8 cellular contexts compared by ENCODE assay signal in the genomic region with DNA sequence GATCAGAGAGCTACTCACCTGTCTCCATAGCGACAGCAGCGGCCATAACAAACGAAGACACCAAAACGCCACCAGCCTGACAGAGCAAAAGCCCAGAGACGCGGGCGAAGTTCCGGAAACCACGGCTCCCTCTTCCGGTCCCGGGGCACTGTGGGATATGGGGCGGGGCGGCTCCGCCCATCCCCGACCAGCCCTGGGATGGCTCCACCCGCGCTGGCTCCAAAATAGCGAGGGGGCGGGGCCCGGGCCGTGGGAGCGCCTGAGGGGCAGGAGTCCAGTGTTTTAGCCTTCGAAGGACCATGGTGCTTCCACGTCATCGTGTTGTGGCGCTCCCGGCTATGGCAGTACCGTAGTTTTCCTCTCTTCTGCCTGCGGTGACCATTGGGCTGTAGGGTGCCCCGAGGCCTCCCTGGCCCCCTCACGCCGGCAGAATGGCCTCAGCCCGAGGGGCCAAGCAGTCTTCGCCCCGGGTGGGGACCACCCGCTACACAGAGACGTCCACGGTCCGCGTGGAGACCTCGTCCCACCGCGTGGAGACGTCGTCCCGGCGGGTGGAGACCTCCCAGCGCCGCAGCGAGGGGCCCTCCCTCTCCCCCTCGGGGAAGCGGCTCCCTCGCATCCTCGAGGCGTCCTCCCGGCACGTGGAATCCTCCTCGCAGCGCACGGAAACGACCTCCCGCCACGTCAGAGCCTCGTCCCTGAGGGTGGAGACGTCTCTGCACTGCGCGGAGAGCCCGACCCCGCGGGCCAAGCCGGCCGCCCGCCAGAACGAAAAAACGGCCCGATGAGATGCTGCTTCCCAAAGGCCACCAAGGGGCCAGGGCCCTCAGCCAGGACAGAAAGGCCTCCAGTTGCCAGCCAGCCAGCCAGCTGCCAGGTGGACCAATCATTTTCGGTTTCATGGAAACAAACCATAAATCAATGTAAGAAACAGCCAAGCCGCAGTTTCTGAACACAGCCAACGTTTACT. TPM values are rescaled to one million over a fixed set of nuclear protein-coding genes. Genes with fewer than 3 reads are reported as not detected.
DNase-seq lines count a peak whose midpoint lies in the region; ATAC-seq and TF ChIP-seq lines count a peak whose summit lies in the region.

A gene (plus strand): TSS at position 280 of the 970 bp plus-strand sequence. CDS start 152 bp downstream, at position 432.
A gene (minus strand): TSS at position 123 of the 970 bp plus-strand sequence. CDS start 77 bp downstream, at position 46.

- peak within 1 kb of the TSS; percentile 61 to 99 (median 87) for H3K4me3 ChIP-seq in liver (ENCODE audit: low read depth in 1 of 3, low read length in 3 of 3)

- peak; percentile 63 to 95 (median 87) for DNase-seq in C1 segment of cervical spinal cord (lab: John Stamatoyannopoulos, UW)
- DNase-seq in NCI-H774 (lab: John Stamatoyannopoulos, UW), result peak; percentile 67
- peak; percentile 95 to 97 for DNase-seq in activated CD4-positive, alpha-beta T cell treated with anti-CD3 and anti-CD28 coated beads, Interleukin-2, amount 50 U/mL, for 48 hours
- peak; percentile 80 to 89 for DNase-seq in dermis microvascular lymphatic vessel endothelial cell (ENCODE audit: low read depth in 2 of 2)
- peak; percentile 93 for DNase-seq in stimulated activated CD4-positive, alpha-beta T cell treated with anti-CD3 and anti-CD28 coated beads, Interleukin-4, amount 100 ng/mL, for 1 hour

- no peaks in the 10 kb centered on the region for H3K9me3 ChIP-seq in liver (ENCODE audit: control insufficient read depth in 4 of 4, low read length in 3 of 4)

- H3K4me1 ChIP-seq in liver (ENCODE audit: control insufficient read depth in 4 of 4, insufficient read depth in 4 of 4, low read length in 3 of 4), result peaks cover 3 to 46% (median 38%) of the 10 kb centered on the region in 4 donors

- peak; percentile 82 for ATAC-seq in GM19395 (IDR thresholded peaks at IDR 0.05; ENCODE audit: unreplicated experiment)
- peak; percentile 75 for ATAC-seq in HG03565 (IDR thresholded peaks at IDR 0.05; ENCODE audit: unreplicated experiment)

- peak within 1 kb of the TSS; percentile 89 to 92 for H3K27ac ChIP-seq in liver (ENCODE audit: low read depth in 1 of 2, low read length in 2 of 2)

- TF ChIP-seq CTCF in liver (IDR thresholded peaks at IDR 0.05; ENCODE audit: low read depth, low read length, missing input control), result no peak

- peak in 1 of 2 donors; percentile 38 for TF ChIP-seq RAD21 in liver (IDR thresholded peaks at IDR 0.05)

- H3K27me3 ChIP-seq in liver (ENCODE audit: control insufficient read depth in 4 of 4, insufficient read depth in 4 of 4, low read length in 3 of 4), result no peaks in the 10 kb centered on the region

- H3K9ac ChIP-seq in liver (ENCODE audit: low read depth in 1 of 2, low read length in 2 of 2), result peak within 1 kb of the TSS; percentile 88 to 96

- 4% methylated on average over 79 of the region's 79 CpGs for WGBS in liver

- H3K36me3 ChIP-seq in liver (ENCODE audit: control insufficient read depth in 4 of 4, insufficient read depth in 3 of 4, low read depth in 1 of 4, low read length in 3 of 4), result peaks cover 0 to 5% (median 3%) of the 10 kb centered on the region in 4 donors

TF ChIP-seq in liver, 16 proteins besides CTCF, POLR2A, EP300 and RAD21:
- TF ChIP-seq JUND (IDR thresholded peaks at IDR 0.05) (peak in 1 of 2 donors; percentile 25), NR2F2 (IDR thresholded peaks at IDR 0.05) (no peak), GABPA (IDR thresholded peaks at IDR 0.05 in 1 of 2, conservative IDR thresholded peaks at IDR 0.05 in 1 of 2) (peak; percentile 89 to 98), RXRA (IDR thresholded peaks at IDR 0.05) (peak; percentile 38 to 51), FOXA1 (IDR thresholded peaks at IDR 0.05) (peak; percentile 66), FOXA2 (IDR thresholded peaks at IDR 0.05) (peak; percentile 22), YY1 (IDR thresholded peaks at IDR 0.05) (peak; percentile 88), SP1 (IDR thresholded peaks at IDR 0.05) (peak; percentile 93), TAF1 (conservative IDR thresholded peaks at IDR 0.05) (peak; percentile 57), EGR1 (IDR thresholded peaks at IDR 0.05; ENCODE audit: low read depth in 2 of 2) (peak; percentile 51 to 58), HNF4A (conservative IDR thresholded peaks at IDR 0.05) (peak; percentile 88 to 92), HNF4G (IDR thresholded peaks at IDR 0.05) (peak; percentile 72)
- TF ChIP-seq, protein P1, sequence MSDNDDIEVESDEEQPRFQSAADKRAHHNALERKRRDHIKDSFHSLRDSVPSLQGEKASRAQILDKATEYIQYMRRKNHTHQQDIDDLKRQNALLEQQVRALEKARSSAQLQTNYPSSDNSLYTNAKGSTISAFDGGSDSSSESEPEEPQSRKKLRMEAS (IDR thresholded peaks at IDR 0.05), result peak; percentile 68
- TF ChIP-seq, protein P2, sequence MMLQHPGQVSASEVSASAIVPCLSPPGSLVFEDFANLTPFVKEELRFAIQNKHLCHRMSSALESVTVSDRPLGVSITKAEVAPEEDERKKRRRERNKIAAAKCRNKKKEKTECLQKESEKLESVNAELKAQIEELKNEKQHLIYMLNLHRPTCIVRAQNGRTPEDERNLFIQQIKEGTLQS (IDR thresholded peaks at IDR 0.05), result no peak
- TF ChIP-seq, protein P3, sequence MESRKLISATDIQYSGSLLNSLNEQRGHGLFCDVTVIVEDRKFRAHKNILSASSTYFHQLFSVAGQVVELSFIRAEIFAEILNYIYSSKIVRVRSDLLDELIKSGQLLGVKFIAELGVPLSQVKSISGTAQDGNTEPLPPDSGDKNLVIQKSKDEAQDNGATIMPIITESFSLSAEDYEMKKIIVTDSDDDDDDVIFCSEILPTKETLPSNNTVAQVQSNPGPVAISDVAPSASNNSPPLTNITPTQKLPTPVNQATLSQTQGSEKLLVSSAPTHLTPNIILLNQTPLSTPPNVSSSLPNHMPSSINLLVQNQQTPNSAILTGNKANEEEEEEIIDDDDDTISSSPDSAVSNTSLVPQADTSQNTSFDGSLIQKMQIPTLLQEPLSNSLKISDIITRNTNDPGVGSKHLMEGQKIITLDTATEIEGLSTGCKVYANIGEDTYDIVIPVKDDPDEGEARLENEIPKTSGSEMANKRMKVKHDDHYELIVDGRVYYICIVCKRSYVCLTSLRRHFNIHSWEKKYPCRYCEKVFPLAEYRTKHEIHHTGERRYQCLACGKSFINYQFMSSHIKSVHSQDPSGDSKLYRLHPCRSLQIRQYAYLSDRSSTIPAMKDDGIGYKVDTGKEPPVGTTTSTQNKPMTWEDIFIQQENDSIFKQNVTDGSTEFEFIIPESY (IDR thresholded peaks at IDR 0.05), result peak; percentile 75
- TF ChIP-seq, protein P4, sequence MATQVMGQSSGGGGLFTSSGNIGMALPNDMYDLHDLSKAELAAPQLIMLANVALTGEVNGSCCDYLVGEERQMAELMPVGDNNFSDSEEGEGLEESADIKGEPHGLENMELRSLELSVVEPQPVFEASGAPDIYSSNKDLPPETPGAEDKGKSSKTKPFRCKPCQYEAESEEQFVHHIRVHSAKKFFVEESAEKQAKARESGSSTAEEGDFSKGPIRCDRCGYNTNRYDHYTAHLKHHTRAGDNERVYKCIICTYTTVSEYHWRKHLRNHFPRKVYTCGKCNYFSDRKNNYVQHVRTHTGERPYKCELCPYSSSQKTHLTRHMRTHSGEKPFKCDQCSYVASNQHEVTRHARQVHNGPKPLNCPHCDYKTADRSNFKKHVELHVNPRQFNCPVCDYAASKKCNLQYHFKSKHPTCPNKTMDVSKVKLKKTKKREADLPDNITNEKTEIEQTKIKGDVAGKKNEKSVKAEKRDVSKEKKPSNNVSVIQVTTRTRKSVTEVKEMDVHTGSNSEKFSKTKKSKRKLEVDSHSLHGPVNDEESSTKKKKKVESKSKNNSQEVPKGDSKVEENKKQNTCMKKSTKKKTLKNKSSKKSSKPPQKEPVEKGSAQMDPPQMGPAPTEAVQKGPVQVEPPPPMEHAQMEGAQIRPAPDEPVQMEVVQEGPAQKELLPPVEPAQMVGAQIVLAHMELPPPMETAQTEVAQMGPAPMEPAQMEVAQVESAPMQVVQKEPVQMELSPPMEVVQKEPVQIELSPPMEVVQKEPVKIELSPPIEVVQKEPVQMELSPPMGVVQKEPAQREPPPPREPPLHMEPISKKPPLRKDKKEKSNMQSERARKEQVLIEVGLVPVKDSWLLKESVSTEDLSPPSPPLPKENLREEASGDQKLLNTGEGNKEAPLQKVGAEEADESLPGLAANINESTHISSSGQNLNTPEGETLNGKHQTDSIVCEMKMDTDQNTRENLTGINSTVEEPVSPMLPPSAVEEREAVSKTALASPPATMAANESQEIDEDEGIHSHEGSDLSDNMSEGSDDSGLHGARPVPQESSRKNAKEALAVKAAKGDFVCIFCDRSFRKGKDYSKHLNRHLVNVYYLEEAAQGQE (IDR thresholded peaks at IDR 0.05), result peak; percentile 76
TF ChIP-seq in liver: peak in this region for 14.

RNA-seq across cellular contexts. Expression of the first gene that starts in this region (rescaled TPM):
- total RNA-seq in dermis microvascular lymphatic vessel endothelial cell (0.13 and 0.63 TPM in 2 replicates), liver (1 to 10 TPM in 1 of 2 donors, under 1 TPM in 1; 0.56 to 2.2 TPM)
- polyA plus RNA-seq in liver, result 10 to 100 TPM in 1 of 2 donors, 1 to 10 TPM in 1; 3.3 to 33.2 TPM

RNA-seq across cellular contexts. Expression of the second gene that starts in this region (rescaled TPM):
- 6.8 and 8.5 TPM in 2 replicates for total RNA-seq in dermis microvascular lymphatic vessel endothelial cell
- 10 to 100 TPM in 1 of 2 donors, 1 to 10 TPM in 1; 6.9 to 10.4 TPM for total RNA-seq in liver
- 10 to 100 TPM in 1 of 2 donors, 1 to 10 TPM in 1; 7.0 to 29.8 TPM for polyA plus RNA-seq in liver

Comparison
In these comparisons a context has a peak if more than half of its experiments do, and no peak if none do; other contexts are left out.
1. Peak in every context shown above with its lines: DNase-seq, ATAC-seq, H3K4me3 ChIP-seq and H3K27ac ChIP-seq.